In genomic region chr14:56659964-56660551, GRCh38 we compare ENCODE assay signal across 9 cellular contexts.
DNase-seq lines count a peak whose midpoint lies in the region; ATAC-seq, FAIRE-seq and TF ChIP-seq lines count a peak whose summit lies in the region.
"Had no signal": no experiment of that assay in that cellular context is flagged by ENCODE, and none has a peak within 500 bp of the region (broad histone marks: within the 10 kb centered on the region; RNA-seq: fewer than 3 reads in every experiment).

No MANE protein-coding gene starts in this region.

- H3K4me3 ChIP-seq in adrenal gland (no peak overlapping the region), kidney (ENCODE audit: low read length in 2 of 2) (no peak overlapping the region)

- peak; percentile 65 for DNase-seq in Ammon's horn (ENCODE audit: low spot score)
- peak; percentile 80 for DNase-seq in NCI-H2107 treated with DMSO at 0.1 percent for 48 hours (lab: John Stamatoyannopoulos, UW; ENCODE audit: unreplicated experiment)
- DNase-seq in adrenal gland: no peak
- no peak for DNase-seq in kidney
- DNase-seq in activated naive CD4-positive, alpha-beta T cell treated with anti-CD3 and anti-CD28 coated beads, Interleukin-2, amount 50 U/mL, for 16 hours: no peak
- DNase-seq in activated CD4-positive, alpha-beta T cell treated with anti-CD3 and anti-CD28 coated beads for 36 hours: no peak

- no peak overlapping the region for H3K9ac ChIP-seq in kidney (ENCODE audit: low read length in 2 of 2)

- no peak for TF ChIP-seq POLR2A in adrenal gland (IDR thresholded peaks at IDR 0.05)

- intact Hi-C loops in adrenal gland (cut with DNase I): no loop called here
- intact Hi-C loops in kidney (cut with DNase I): no loop called here
- intact Hi-C loops in activated CD4-positive, alpha-beta T cell treated with anti-CD3 and anti-CD28 coated beads for 36 hours (cut with DNase I, micrococcal nuclease): loop anchor here (5.0 to 10.0 kb wide), 4 partner anchors 168 to 657 kb away; no protein-coding TSS in a partner anchor

- H3K36me3 Mint-ChIP-seq in activated CD4-positive, alpha-beta T cell treated with anti-CD3 and anti-CD28 coated beads for 36 hours (ENCODE audit: low read depth): no peaks in the 10 kb centered on the region

- no peaks in the 10 kb centered on the region for H3K27me3 ChIP-seq in adrenal gland

- H3K9me3 Mint-ChIP-seq in activated CD4-positive, alpha-beta T cell treated with anti-CD3 and anti-CD28 coated beads for 36 hours (ENCODE audit: low read depth): no peaks in the 10 kb centered on the region

- H3K4me3 Mint-ChIP-seq in activated CD4-positive, alpha-beta T cell treated with anti-CD3 and anti-CD28 coated beads for 36 hours: no peak overlapping the region

- H3K9me3 ChIP-seq in adrenal gland (replicated peaks in 1 of 3) (no peaks in the 10 kb centered on the region), kidney (ENCODE audit: control insufficient read depth in 1 of 2, low read length in 2 of 2) (no peaks in the 10 kb centered on the region)

- H3K4me1 ChIP-seq in adrenal gland (replicated peaks in 1 of 2) (no peaks in the 10 kb centered on the region), kidney (ENCODE audit: control insufficient read depth in 1 of 2, insufficient read depth in 1 of 2, low read depth in 1 of 2, low read length in 2 of 2) (no peaks in the 10 kb centered on the region)

- ATAC-seq in GM19351 (IDR thresholded peaks at IDR 0.05; ENCODE audit: unreplicated experiment) (peak; percentile 69), GM21526 (IDR thresholded peaks at IDR 0.05; ENCODE audit: low FRiP score, unreplicated experiment) (no peak)
- no peak for ATAC-seq in activated CD4-positive, alpha-beta T cell treated with anti-CD3 and anti-CD28 coated beads for 36 hours

- H3K4me1 Mint-ChIP-seq in activated CD4-positive, alpha-beta T cell treated with anti-CD3 and anti-CD28 coated beads for 36 hours: no peaks in the 10 kb centered on the region

- peak; percentile 53 to 63 (median 58) for TF ChIP-seq CTCF in adrenal gland (IDR thresholded peaks at IDR 0.05)
- peak; percentile 61 for TF ChIP-seq CTCF in kidney (IDR thresholded peaks at IDR 0.05; ENCODE audit: borderline replicate concordance, extremely low read depth, insufficient read depth)

- CTCF ChIA-PET in activated CD4-positive, alpha-beta T cell treated with anti-CD3 and anti-CD28 coated beads for 36 hours (lab: Charles Lee): interaction anchor here (0.7 to 1.1 kb wide), 3 partner anchors 11 to 225 kb away, joined by 3 to 4 read pairs (median 4); no protein-coding TSS in a partner anchor

- H3K27me3 Mint-ChIP-seq in activated CD4-positive, alpha-beta T cell treated with anti-CD3 and anti-CD28 coated beads for 36 hours: peaks cover 2% of the 10 kb centered on the region

- 31 to 40% (median 34%) methylated on average over 7 of the region's 7 CpGs for WGBS in adrenal gland, 4 donors

- no peaks in the 10 kb centered on the region for H3K36me3 ChIP-seq in adrenal gland (replicated peaks in 1 of 2)
- H3K36me3 ChIP-seq in kidney (ENCODE audit: control insufficient read depth in 1 of 2, insufficient read depth in 2 of 2, low read length in 2 of 2): no peaks in the 10 kb centered on the region

- POLR2A ChIA-PET in activated CD4-positive, alpha-beta T cell treated with anti-CD3 and anti-CD28 coated beads for 36 hours (lab: Charles Lee): no interaction called here

- no peak for FAIRE-seq in kidney (lab: Jason Lieb, UNC)

- H3K27ac Mint-ChIP-seq in activated CD4-positive, alpha-beta T cell treated with anti-CD3 and anti-CD28 coated beads for 36 hours: no peak overlapping the region

- H3K27ac ChIP-seq in adrenal gland (no peak overlapping the region), kidney (ENCODE audit: low read depth in 2 of 2, low read length in 2 of 2) (no peak overlapping the region)
- H3K27ac ChIP-seq: epithelial cell of prostate had no signal

Comparison
In these comparisons a context has a peak if more than half of its experiments do, and no peak if none do; other contexts are left out.
1. DNase-seq: peak in Ammon's horn (single experiment) and NCI-H2107 treated with DMSO at 0.1 percent for 48 hours (single experiment); none in adrenal gland (0 of 7), kidney (single experiment), activated naive CD4-positive, alpha-beta T cell treated with anti-CD3 and anti-CD28 coated beads, Interleukin-2, amount 50 U/mL, for 16 hours (single experiment) and activated CD4-positive, alpha-beta T cell treated with anti-CD3 and anti-CD28 coated beads for 36 hours (single experiment).
2. intact Hi-C loops: an anchor here in activated CD4-positive, alpha-beta T cell treated with anti-CD3 and anti-CD28 coated beads for 36 hours (5.0 to 10.0 kb wide); none called in adrenal gland and kidney.